8 cellular contexts compared by ENCODE assay signal in the genomic region with DNA sequence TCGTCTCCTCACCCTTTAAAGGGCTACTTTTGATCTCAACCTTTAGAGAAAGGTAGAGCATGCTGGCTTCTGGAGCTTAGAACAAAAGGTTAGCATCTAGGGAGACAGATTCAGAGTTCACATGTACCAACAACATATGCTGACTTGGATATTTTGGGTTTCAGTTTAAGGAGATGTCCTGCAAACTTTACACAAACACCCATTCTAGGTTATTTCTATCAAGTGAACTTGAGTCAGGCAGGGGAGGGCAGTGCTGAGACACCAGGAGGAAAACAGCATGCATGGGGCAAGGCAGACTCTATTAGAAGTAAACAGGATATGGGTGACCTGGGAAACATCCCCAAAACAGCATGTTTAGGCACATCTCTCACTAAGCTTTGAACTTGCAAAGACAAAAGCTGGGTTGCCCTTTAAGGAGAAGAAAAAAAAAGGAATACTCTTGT. TPM values are rescaled to one million over a fixed set of nuclear protein-coding genes. Genes with fewer than 3 reads are reported as not detected.
DNase-seq lines count a peak whose midpoint lies in the region; ATAC-seq and TF ChIP-seq lines count a peak whose summit lies in the region.

No MANE protein-coding gene starts in this region.

- H3K9me3 Mint-ChIP-seq in activated naive CD8-positive, alpha-beta T cell (ENCODE audit: low read depth), result no peaks in the 10 kb centered on the region
- no peaks in the 10 kb centered on the region for H3K9me3 Mint-ChIP-seq in activated naive CD8-positive, alpha-beta T cell treated with anti-CD3 and anti-CD28 coated beads for 36 hours

- DNase-seq in activated naive CD8-positive, alpha-beta T cell treated with anti-CD3 and anti-CD28 coated beads for 36 hours, result no peak
- DNase-seq in RPMI8226 (peak; percentile 90), epithelial cell of proximal tubule (ENCODE audit: low read depth) (no peak), smooth muscle cell (lab: John Stamatoyannopoulos, UW; ENCODE audit: unreplicated experiment) (no peak)
- DNase-seq in stimulated activated naive CD4-positive, alpha-beta T cell treated with Interleukin-2 at 50 U/mL for 16 hours (lab: John Stamatoyannopoulos, UW), result no peak
- DNase-seq in activated effector memory CD4-positive, alpha-beta T cell treated with Interleukin-2 at 50 U/mL for 16 hours, result no peak

- no peaks in the 10 kb centered on the region for H3K27me3 Mint-ChIP-seq in activated naive CD8-positive, alpha-beta T cell
- no peaks in the 10 kb centered on the region for H3K27me3 Mint-ChIP-seq in activated naive CD8-positive, alpha-beta T cell treated with anti-CD3 and anti-CD28 coated beads for 36 hours

- no peak overlapping the region for H3K27ac ChIP-seq in smooth muscle cell (ENCODE audit: low read depth)

- H3K4me1 ChIP-seq in smooth muscle cell (ENCODE audit: low read depth), result peaks cover 21% of the 10 kb centered on the region

- H3K9ac ChIP-seq in smooth muscle cell (ENCODE audit: low read depth), result no peak overlapping the region

- no peaks in the 10 kb centered on the region for H3K27me3 ChIP-seq in smooth muscle cell (ENCODE audit: low read depth)

- H3K4me3 Mint-ChIP-seq in activated naive CD8-positive, alpha-beta T cell, result peak overlapping the region; percentile 49
- no peak overlapping the region for H3K4me3 Mint-ChIP-seq in activated naive CD8-positive, alpha-beta T cell treated with anti-CD3 and anti-CD28 coated beads for 36 hours

- TF ChIP-seq CTCF in epithelial cell of proximal tubule (conservative IDR thresholded peaks at IDR 0.05; ENCODE audit: low read depth, low read length) (peak; percentile 37), smooth muscle cell (IDR thresholded peaks at IDR 0.05; ENCODE audit: borderline replicate concordance, insufficient read depth, poor library complexity, severe bottlenecking) (no peak)

- H3K27ac Mint-ChIP-seq in activated naive CD8-positive, alpha-beta T cell, result peak overlapping the region; percentile 51
- H3K27ac Mint-ChIP-seq in activated naive CD8-positive, alpha-beta T cell treated with anti-CD3 and anti-CD28 coated beads for 36 hours, result no peak overlapping the region

- peaks cover 11% of the 10 kb centered on the region for H3F3A ChIP-seq in smooth muscle cell (ENCODE audit: low read depth)

- H3K4me3 ChIP-seq in epithelial cell of proximal tubule (ENCODE audit: low read depth, low read length), result no peak overlapping the region
- H3K4me3 ChIP-seq in smooth muscle cell, result no peak overlapping the region

- H3K9me3 ChIP-seq in smooth muscle cell (replicated peaks; ENCODE audit: low read depth), result no peaks in the 10 kb centered on the region

- H3K4me1 Mint-ChIP-seq in activated naive CD8-positive, alpha-beta T cell (ENCODE audit: low read depth), result peaks cover 20% of the 10 kb centered on the region
- peaks cover 14% of the 10 kb centered on the region for H3K4me1 Mint-ChIP-seq in activated naive CD8-positive, alpha-beta T cell treated with anti-CD3 and anti-CD28 coated beads for 36 hours

- WGBS in smooth muscle cell (ENCODE audit: low lambda C conversion rate), result 96% methylated on average over 1 of the region's 1 CpG

- H3K36me3 Mint-ChIP-seq in activated naive CD8-positive, alpha-beta T cell, result no peaks in the 10 kb centered on the region
- no peaks in the 10 kb centered on the region for H3K36me3 Mint-ChIP-seq in activated naive CD8-positive, alpha-beta T cell treated with anti-CD3 and anti-CD28 coated beads for 36 hours

- H3K4me2 ChIP-seq in smooth muscle cell, result no peak overlapping the region

- H4K20me1 ChIP-seq in smooth muscle cell (ENCODE audit: low read depth), result no peaks in the 10 kb centered on the region

- no peaks in the 10 kb centered on the region for H3K79me2 ChIP-seq in smooth muscle cell (ENCODE audit: low read depth)

- peak overlapping the region; percentile 59 for H2AFZ ChIP-seq in smooth muscle cell (ENCODE audit: low read depth)

- ATAC-seq in HG03521 (IDR thresholded peaks at IDR 0.05; ENCODE audit: unreplicated experiment), result no peak

- no peaks in the 10 kb centered on the region for H3K36me3 ChIP-seq in smooth muscle cell (ENCODE audit: low read depth)

RNA-seq across cellular contexts. Expression of gene ARL4A, which starts 43.8 kb away (rescaled TPM):
- 10 to 100 TPM; 12.2 to 13.8 TPM for total RNA-seq in activated naive CD8-positive, alpha-beta T cell treated with anti-CD3 and anti-CD28 coated beads for 36 hours
- total RNA-seq in epithelial cell of proximal tubule (22.1 and 35.6 TPM in 2 replicates), smooth muscle cell (86.6 and 112 TPM in 2 replicates)
- 97.3 and 113 TPM in 2 replicates for polyA plus RNA-seq in smooth muscle cell
